In genomic region chr17:193841-194806, GRCh38 we compare ENCODE assay signal across 1 cellular context.
A peak's percentile ranks its signal among the peaks of the same experiment; 100 is the strongest.
TF ChIP-seq lines count a peak whose summit lies in the region.

No MANE protein-coding gene starts in this region.

TF ChIP-seq in HepG2, 621 proteins besides CTCF, POLR2A, EP300 and RAD21 (continued from another document and continues in another):
- TF ChIP-seq AKNA (CRISPR knock-in tag; IDR thresholded peaks at IDR 0.05; ENCODE audit: borderline replicate concordance), result no peak
- TF ChIP-seq ZNF629 (CRISPR knock-in tag; conservative IDR thresholded peaks at IDR 0.05), result no peak
- TF ChIP-seq TOE1 (CRISPR knock-in tag; IDR thresholded peaks at IDR 0.05), result no peak
- TF ChIP-seq BATF2 (CRISPR knock-in tag; IDR thresholded peaks at IDR 0.05), result no peak
- TF ChIP-seq ETV5 (CRISPR knock-in tag; IDR thresholded peaks at IDR 0.05; ENCODE audit: borderline replicate concordance), result peak; percentile 27; the same call in 1 of the 2 replicates
- TF ChIP-seq, protein P1, sequence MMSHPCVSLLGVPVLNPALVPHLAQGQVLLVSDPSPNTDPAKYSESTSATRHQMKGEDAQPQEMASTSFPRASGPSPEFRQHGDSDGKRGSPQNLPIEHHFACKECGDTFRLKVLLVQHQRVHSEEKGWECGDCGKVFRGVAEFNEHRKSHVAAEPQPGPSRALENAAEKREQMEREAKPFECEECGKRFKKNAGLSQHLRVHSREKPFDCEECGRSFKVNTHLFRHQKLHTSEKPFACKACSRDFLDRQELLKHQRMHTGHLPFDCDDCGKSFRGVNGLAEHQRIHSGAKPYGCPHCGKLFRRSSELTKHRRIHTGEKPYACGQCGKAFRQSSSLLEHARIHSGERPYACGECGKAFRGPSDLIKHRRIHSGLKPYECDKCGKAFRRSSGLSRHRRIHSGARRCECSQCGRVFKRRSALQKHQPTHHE (CRISPR knock-in tag; IDR thresholded peaks at IDR 0.05; ENCODE audit: borderline replicate concordance), result no peak
- no peak for TF ChIP-seq ZNF703 (CRISPR knock-in tag; IDR thresholded peaks at IDR 0.05; ENCODE audit: borderline replicate concordance)
- no peak for TF ChIP-seq ZNF503 (CRISPR knock-in tag; IDR thresholded peaks at IDR 0.05)
- TF ChIP-seq ZFP90 (CRISPR knock-in tag; IDR thresholded peaks at IDR 0.05; ENCODE audit: borderline replicate concordance), result 0 out of 2 replicates have a peak, but pooled peaks have one; percentile 5
- no peak for TF ChIP-seq ZNF782 (CRISPR knock-in tag; IDR thresholded peaks at IDR 0.05; ENCODE audit: borderline replicate concordance)
- TF ChIP-seq ZNF33B (CRISPR knock-in tag; IDR thresholded peaks at IDR 0.05), result no peak
- no peak for TF ChIP-seq ZC3H4 (CRISPR knock-in tag; IDR thresholded peaks at IDR 0.05; ENCODE audit: borderline replicate concordance)
- TF ChIP-seq, protein P2, sequence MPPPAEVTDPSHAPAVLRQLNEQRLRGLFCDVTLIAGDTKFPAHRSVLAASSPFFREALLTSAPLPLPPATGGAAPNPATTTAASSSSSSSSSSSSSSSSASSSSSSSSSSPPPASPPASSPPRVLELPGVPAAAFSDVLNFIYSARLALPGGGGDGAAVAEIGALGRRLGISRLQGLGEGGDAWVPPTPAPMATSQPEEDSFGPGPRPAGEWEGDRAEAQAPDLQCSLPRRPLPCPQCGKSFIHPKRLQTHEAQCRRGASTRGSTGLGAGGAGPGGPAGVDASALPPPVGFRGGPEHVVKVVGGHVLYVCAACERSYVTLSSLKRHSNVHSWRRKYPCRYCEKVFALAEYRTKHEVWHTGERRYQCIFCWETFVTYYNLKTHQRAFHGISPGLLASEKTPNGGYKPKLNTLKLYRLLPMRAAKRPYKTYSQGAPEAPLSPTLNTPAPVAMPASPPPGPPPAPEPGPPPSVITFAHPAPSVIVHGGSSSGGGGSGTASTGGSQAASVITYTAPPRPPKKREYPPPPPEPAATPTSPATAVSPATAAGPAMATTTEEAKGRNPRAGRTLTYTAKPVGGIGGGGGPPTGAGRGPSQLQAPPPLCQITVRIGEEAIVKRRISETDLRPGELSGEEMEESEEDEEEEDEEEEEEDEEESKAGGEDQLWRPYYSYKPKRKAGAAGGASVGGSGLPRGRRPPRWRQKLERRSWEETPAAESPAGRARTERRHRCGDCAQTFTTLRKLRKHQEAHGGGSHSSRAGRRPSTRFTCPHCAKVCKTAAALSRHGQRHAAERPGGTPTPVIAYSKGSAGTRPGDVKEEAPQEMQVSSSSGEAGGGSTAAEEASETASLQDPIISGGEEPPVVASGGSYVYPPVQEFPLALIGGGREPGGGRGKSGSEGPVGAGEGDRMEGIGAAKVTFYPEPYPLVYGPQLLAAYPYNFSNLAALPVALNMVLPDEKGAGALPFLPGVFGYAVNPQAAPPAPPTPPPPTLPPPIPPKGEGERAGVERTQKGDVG (CRISPR knock-in tag; IDR thresholded peaks at IDR 0.05; ENCODE audit: borderline replicate concordance), result 0 out of 2 replicates have a peak, but pooled peaks have one; percentile 53
- no peak; the same call in 1 of the 2 replicates for TF ChIP-seq TBX2 (CRISPR knock-in tag; IDR thresholded peaks at IDR 0.05; ENCODE audit: borderline replicate concordance)
- TF ChIP-seq TRAFD1 (CRISPR knock-in tag; IDR thresholded peaks at IDR 0.05; ENCODE audit: borderline replicate concordance), result no peak
- no peak for TF ChIP-seq ZNF329 (CRISPR knock-in tag; IDR thresholded peaks at IDR 0.05; ENCODE audit: low read depth)
- TF ChIP-seq ELF1 (CRISPR knock-in tag; IDR thresholded peaks at IDR 0.05), result 0 out of 2 replicates have a peak, but pooled peaks have one; percentile 3
- no peak for TF ChIP-seq ZNF343 (CRISPR knock-in tag; IDR thresholded peaks at IDR 0.05)
- TF ChIP-seq KDM4B (CRISPR knock-in tag; IDR thresholded peaks at IDR 0.05), result no peak
- no peak for TF ChIP-seq STAG1 (CRISPR knock-in tag; IDR thresholded peaks at IDR 0.05)
- no peak for TF ChIP-seq XRCC5 (optimal IDR thresholded peaks at IDR 0.05; ENCODE audit: low read length)
- no peak for TF ChIP-seq ZFP1 (CRISPR knock-in tag; IDR thresholded peaks at IDR 0.05)
- no peak for TF ChIP-seq ZNF720 (CRISPR knock-in tag; IDR thresholded peaks at IDR 0.05)
- TF ChIP-seq RARA (CRISPR knock-in tag; IDR thresholded peaks at IDR 0.05), result no peak
- TF ChIP-seq, protein P3, sequence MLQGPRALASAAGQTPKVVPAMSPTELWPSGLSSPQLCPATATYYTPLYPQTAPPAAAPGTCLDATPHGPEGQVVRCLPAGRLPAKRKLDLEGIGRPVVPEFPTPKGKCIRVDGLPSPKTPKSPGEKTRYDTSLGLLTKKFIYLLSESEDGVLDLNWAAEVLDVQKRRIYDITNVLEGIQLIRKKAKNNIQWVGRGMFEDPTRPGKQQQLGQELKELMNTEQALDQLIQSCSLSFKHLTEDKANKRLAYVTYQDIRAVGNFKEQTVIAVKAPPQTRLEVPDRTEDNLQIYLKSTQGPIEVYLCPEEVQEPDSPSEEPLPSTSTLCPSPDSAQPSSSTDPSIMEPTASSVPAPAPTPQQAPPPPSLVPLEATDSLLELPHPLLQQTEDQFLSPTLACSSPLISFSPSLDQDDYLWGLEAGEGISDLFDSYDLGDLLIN (CRISPR knock-in tag; IDR thresholded peaks at IDR 0.05; ENCODE audit: borderline replicate concordance), result no peak
- no peak for TF ChIP-seq ZNF362 (CRISPR knock-in tag; IDR thresholded peaks at IDR 0.05; ENCODE audit: borderline replicate concordance)
- TF ChIP-seq NFYB (CRISPR knock-in tag; IDR thresholded peaks at IDR 0.05), result no peak
- TF ChIP-seq, protein P4, sequence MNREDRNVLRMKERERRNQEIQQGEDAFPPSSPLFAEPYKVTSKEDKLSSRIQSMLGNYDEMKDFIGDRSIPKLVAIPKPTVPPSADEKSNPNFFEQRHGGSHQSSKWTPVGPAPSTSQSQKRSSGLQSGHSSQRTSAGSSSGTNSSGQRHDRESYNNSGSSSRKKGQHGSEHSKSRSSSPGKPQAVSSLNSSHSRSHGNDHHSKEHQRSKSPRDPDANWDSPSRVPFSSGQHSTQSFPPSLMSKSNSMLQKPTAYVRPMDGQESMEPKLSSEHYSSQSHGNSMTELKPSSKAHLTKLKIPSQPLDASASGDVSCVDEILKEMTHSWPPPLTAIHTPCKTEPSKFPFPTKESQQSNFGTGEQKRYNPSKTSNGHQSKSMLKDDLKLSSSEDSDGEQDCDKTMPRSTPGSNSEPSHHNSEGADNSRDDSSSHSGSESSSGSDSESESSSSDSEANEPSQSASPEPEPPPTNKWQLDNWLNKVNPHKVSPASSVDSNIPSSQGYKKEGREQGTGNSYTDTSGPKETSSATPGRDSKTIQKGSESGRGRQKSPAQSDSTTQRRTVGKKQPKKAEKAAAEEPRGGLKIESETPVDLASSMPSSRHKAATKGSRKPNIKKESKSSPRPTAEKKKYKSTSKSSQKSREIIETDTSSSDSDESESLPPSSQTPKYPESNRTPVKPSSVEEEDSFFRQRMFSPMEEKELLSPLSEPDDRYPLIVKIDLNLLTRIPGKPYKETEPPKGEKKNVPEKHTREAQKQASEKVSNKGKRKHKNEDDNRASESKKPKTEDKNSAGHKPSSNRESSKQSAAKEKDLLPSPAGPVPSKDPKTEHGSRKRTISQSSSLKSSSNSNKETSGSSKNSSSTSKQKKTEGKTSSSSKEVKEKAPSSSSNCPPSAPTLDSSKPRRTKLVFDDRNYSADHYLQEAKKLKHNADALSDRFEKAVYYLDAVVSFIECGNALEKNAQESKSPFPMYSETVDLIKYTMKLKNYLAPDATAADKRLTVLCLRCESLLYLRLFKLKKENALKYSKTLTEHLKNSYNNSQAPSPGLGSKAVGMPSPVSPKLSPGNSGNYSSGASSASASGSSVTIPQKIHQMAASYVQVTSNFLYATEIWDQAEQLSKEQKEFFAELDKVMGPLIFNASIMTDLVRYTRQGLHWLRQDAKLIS (CRISPR knock-in tag; IDR thresholded peaks at IDR 0.05), result no peak
- peak; percentile 78 for TF ChIP-seq ZFX (CRISPR knock-in tag; IDR thresholded peaks at IDR 0.05; ENCODE audit: low read depth)
- no peak for TF ChIP-seq CEBPB (IDR thresholded peaks at IDR 0.05; ENCODE audit: borderline replicate concordance, low read depth, low read length)
- no peak for TF ChIP-seq ZNF550 (CRISPR knock-in tag; IDR thresholded peaks at IDR 0.05; ENCODE audit: borderline replicate concordance)
- TF ChIP-seq ATAD3A (CRISPR knock-in tag; IDR thresholded peaks at IDR 0.05), result no peak
- TF ChIP-seq, protein P5, sequence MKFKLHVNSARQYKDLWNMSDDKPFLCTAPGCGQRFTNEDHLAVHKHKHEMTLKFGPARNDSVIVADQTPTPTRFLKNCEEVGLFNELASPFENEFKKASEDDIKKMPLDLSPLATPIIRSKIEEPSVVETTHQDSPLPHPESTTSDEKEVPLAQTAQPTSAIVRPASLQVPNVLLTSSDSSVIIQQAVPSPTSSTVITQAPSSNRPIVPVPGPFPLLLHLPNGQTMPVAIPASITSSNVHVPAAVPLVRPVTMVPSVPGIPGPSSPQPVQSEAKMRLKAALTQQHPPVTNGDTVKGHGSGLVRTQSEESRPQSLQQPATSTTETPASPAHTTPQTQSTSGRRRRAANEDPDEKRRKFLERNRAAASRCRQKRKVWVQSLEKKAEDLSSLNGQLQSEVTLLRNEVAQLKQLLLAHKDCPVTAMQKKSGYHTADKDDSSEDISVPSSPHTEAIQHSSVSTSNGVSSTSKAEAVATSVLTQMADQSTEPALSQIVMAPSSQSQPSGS (CRISPR knock-in tag; IDR thresholded peaks at IDR 0.05), result no peak
- TF ChIP-seq MIER3 (CRISPR knock-in tag; IDR thresholded peaks at IDR 0.05; ENCODE audit: borderline replicate concordance), result no peak
- TF ChIP-seq KDM3A (CRISPR knock-in tag; IDR thresholded peaks at IDR 0.05; ENCODE audit: low read depth), result 0 out of 2 replicates have a peak, but pooled peaks have one; percentile 37
- TF ChIP-seq ZNF775 (CRISPR knock-in tag; IDR thresholded peaks at IDR 0.05; ENCODE audit: borderline replicate concordance), result no peak
